1 cellular context compared by ENCODE assay signal in the genomic region with DNA sequence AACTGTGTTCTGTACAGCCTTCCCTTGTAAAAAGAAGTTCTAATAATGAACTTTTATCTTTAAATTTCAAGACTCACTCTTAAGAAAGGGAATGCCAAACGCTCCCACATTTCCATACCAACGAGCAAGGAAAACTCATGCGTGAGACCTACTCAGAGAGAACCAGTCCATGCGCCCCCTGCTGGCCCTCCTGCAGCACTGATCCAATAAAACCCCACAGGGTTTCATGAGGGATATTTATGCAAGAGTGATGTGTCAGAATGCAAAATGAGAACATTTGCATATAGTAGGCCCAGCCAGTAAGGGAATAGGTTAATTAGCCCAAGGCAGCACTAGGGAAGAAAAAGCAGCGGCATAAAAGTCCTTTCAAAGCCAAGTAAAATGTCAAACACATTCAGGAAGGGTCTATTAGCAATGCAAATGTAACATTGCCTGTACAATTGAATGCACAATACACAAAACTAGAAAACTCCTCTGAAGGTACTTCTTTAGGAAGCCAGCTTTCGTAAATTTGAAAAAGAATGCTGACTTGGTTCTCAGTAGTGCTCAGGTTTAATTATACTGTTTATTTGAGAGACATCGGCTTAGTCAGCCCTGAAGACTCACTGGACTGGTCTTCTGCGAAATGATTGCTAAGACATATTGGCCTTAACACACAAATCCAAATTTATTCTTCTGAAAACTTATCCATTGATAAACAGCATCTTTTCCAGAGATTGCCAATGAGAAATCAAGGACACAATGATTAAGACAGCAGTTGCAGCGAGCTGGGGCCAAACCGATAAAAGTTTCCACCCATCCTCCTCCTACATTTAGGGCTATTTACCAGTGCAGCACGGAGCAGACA.
TF ChIP-seq lines count a peak whose summit lies in the region.

No MANE protein-coding gene starts in this region.

TF ChIP-seq in K562, 482 proteins besides CTCF, POLR2A, EP300 and RAD21 (continued from another document and continues in another):
- TF ChIP-seq, protein P1, sequence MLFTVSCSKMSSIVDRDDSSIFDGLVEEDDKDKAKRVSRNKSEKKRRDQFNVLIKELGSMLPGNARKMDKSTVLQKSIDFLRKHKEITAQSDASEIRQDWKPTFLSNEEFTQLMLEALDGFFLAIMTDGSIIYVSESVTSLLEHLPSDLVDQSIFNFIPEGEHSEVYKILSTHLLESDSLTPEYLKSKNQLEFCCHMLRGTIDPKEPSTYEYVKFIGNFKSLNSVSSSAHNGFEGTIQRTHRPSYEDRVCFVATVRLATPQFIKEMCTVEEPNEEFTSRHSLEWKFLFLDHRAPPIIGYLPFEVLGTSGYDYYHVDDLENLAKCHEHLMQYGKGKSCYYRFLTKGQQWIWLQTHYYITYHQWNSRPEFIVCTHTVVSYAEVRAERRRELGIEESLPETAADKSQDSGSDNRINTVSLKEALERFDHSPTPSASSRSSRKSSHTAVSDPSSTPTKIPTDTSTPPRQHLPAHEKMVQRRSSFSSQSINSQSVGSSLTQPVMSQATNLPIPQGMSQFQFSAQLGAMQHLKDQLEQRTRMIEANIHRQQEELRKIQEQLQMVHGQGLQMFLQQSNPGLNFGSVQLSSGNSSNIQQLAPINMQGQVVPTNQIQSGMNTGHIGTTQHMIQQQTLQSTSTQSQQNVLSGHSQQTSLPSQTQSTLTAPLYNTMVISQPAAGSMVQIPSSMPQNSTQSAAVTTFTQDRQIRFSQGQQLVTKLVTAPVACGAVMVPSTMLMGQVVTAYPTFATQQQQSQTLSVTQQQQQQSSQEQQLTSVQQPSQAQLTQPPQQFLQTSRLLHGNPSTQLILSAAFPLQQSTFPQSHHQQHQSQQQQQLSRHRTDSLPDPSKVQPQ (CRISPR knock-in tag; IDR thresholded peaks at IDR 0.05; ENCODE audit: borderline replicate concordance), result no peak
- no peak for TF ChIP-seq PYGO2 (tag; IDR thresholded peaks at IDR 0.05)
- peak; percentile 67; the same call in 1 of the 2 replicates for TF ChIP-seq ZNF766 (CRISPR knock-in tag; conservative IDR thresholded peaks at IDR 0.05)
- TF ChIP-seq MAFG (tag; conservative IDR thresholded peaks at IDR 0.05), result no peak
- TF ChIP-seq RCOR1 (IDR thresholded peaks at IDR 0.05; ENCODE audit: borderline replicate concordance in 1 of 2, low read depth in 2 of 2, low read length in 2 of 2), result 0 out of 4 replicates have a peak, but pooled peaks of 1 of the 2 experiments have one; percentile 50
- TF ChIP-seq, protein P2, sequence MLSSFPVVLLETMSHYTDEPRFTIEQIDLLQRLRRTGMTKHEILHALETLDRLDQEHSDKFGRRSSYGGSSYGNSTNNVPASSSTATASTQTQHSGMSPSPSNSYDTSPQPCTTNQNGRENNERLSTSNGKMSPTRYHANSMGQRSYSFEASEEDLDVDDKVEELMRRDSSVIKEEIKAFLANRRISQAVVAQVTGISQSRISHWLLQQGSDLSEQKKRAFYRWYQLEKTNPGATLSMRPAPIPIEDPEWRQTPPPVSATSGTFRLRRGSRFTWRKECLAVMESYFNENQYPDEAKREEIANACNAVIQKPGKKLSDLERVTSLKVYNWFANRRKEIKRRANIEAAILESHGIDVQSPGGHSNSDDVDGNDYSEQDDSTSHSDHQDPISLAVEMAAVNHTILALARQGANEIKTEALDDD (IDR thresholded peaks at IDR 0.05), result peak; percentile 4; the same call in 1 of the 2 replicates
- no peak for TF ChIP-seq MIER1 (IDR thresholded peaks at IDR 0.05; ENCODE audit: low read depth)
- no peak for TF ChIP-seq TOE1 (IDR thresholded peaks at IDR 0.05; ENCODE audit: borderline replicate concordance)
- TF ChIP-seq TOE1 (CRISPR knock-in tag; IDR thresholded peaks at IDR 0.05; ENCODE audit: borderline replicate concordance, low read depth), result no peak
- no peak for TF ChIP-seq SMARCC2 (IDR thresholded peaks at IDR 0.05; ENCODE audit: low read depth)
- TF ChIP-seq HSF4 (CRISPR knock-in tag; IDR thresholded peaks at IDR 0.05; ENCODE audit: borderline replicate concordance), result no peak
- TF ChIP-seq SRSF7 (optimal IDR thresholded peaks at IDR 0.05; ENCODE audit: low read depth, low read length), result no peak
- no peak for TF ChIP-seq MTA1 (IDR thresholded peaks at IDR 0.05; ENCODE audit: borderline replicate concordance)
- no peak for TF ChIP-seq MCM3 (IDR thresholded peaks at IDR 0.05)
- no peak for TF ChIP-seq ELF4 (CRISPR knock-in tag; IDR thresholded peaks at IDR 0.05)
- TF ChIP-seq, protein P3, sequence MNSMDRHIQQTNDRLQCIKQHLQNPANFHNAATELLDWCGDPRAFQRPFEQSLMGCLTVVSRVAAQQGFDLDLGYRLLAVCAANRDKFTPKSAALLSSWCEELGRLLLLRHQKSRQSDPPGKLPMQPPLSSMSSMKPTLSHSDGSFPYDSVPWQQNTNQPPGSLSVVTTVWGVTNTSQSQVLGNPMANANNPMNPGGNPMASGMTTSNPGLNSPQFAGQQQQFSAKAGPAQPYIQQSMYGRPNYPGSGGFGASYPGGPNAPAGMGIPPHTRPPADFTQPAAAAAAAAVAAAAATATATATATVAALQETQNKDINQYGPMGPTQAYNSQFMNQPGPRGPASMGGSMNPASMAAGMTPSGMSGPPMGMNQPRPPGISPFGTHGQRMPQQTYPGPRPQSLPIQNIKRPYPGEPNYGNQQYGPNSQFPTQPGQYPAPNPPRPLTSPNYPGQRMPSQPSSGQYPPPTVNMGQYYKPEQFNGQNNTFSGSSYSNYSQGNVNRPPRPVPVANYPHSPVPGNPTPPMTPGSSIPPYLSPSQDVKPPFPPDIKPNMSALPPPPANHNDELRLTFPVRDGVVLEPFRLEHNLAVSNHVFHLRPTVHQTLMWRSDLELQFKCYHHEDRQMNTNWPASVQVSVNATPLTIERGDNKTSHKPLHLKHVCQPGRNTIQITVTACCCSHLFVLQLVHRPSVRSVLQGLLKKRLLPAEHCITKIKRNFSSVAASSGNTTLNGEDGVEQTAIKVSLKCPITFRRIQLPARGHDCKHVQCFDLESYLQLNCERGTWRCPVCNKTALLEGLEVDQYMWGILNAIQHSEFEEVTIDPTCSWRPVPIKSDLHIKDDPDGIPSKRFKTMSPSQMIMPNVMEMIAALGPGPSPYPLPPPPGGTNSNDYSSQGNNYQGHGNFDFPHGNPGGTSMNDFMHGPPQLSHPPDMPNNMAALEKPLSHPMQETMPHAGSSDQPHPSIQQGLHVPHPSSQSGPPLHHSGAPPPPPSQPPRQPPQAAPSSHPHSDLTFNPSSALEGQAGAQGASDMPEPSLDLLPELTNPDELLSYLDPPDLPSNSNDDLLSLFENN (IDR thresholded peaks at IDR 0.05; ENCODE audit: low read depth in 2 of 2, low read length in 2 of 2), result no peak
- peak; percentile 63; the same call in 1 of the 2 replicates for TF ChIP-seq ZNF384 (IDR thresholded peaks at IDR 0.05; ENCODE audit: low read depth, low read length)
- TF ChIP-seq BHLHE40 (IDR thresholded peaks at IDR 0.05; ENCODE audit: low read length), result 0 out of 2 replicates have a peak, but pooled peaks have one; percentile 13
- 0 out of 2 replicates have a peak, but pooled peaks have one; percentile 42 for TF ChIP-seq NFATC3 (IDR thresholded peaks at IDR 0.05)
- TF ChIP-seq ZFP30 (CRISPR knock-in tag; IDR thresholded peaks at IDR 0.05; ENCODE audit: borderline replicate concordance), result no peak
- peak; percentile 59; the same call in 1 of the 2 replicates for TF ChIP-seq RB1 (IDR thresholded peaks at IDR 0.05; ENCODE audit: low read depth)
- TF ChIP-seq MAFK (IDR thresholded peaks at IDR 0.05; ENCODE audit: low read length), result 0 out of 2 replicates have a peak, but pooled peaks have one; percentile 11
- TF ChIP-seq, protein P4, sequence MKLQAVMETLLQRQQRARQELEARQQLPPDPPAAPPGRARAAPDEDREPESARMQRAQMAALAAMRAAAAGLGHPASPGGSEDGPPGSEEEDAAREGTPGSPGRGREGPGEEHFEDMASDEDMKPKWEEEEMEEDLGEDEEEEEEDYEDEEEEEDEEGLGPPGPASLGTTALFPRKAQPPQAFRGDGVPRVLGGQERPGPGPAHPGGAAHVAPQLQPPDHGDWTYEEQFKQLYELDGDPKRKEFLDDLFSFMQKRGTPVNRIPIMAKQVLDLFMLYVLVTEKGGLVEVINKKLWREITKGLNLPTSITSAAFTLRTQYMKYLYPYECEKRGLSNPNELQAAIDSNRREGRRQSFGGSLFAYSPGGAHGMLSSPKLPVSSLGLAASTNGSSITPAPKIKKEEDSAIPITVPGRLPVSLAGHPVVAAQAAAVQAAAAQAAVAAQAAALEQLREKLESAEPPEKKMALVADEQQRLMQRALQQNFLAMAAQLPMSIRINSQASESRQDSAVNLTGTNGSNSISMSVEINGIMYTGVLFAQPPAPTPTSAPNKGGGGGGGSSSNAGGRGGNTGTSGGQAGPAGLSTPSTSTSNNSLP (IDR thresholded peaks at IDR 0.05; ENCODE audit: borderline replicate concordance, low read depth, low read length), result 0 out of 2 replicates have a peak, but pooled peaks have one; percentile 56
- TF ChIP-seq SRSF1 (IDR thresholded peaks at IDR 0.05; ENCODE audit: low read depth, low read length), result no peak
- TF ChIP-seq TEAD1 (CRISPR knock-in tag; IDR thresholded peaks at IDR 0.05), result 0 out of 4 replicates have a peak, but pooled peaks of 1 of the 2 experiments have one; percentile 6
- TF ChIP-seq, protein P5, sequence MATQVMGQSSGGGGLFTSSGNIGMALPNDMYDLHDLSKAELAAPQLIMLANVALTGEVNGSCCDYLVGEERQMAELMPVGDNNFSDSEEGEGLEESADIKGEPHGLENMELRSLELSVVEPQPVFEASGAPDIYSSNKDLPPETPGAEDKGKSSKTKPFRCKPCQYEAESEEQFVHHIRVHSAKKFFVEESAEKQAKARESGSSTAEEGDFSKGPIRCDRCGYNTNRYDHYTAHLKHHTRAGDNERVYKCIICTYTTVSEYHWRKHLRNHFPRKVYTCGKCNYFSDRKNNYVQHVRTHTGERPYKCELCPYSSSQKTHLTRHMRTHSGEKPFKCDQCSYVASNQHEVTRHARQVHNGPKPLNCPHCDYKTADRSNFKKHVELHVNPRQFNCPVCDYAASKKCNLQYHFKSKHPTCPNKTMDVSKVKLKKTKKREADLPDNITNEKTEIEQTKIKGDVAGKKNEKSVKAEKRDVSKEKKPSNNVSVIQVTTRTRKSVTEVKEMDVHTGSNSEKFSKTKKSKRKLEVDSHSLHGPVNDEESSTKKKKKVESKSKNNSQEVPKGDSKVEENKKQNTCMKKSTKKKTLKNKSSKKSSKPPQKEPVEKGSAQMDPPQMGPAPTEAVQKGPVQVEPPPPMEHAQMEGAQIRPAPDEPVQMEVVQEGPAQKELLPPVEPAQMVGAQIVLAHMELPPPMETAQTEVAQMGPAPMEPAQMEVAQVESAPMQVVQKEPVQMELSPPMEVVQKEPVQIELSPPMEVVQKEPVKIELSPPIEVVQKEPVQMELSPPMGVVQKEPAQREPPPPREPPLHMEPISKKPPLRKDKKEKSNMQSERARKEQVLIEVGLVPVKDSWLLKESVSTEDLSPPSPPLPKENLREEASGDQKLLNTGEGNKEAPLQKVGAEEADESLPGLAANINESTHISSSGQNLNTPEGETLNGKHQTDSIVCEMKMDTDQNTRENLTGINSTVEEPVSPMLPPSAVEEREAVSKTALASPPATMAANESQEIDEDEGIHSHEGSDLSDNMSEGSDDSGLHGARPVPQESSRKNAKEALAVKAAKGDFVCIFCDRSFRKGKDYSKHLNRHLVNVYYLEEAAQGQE (CRISPR knock-in tag; IDR thresholded peaks at IDR 0.05; ENCODE audit: low read depth), result no peak
- 0 out of 2 replicates have a peak, but pooled peaks have one; percentile 10 for TF ChIP-seq ATF7 (IDR thresholded peaks at IDR 0.05)
- TF ChIP-seq RBM17 (IDR thresholded peaks at IDR 0.05; ENCODE audit: borderline replicate concordance, low read depth, low read length), result no peak
- TF ChIP-seq, protein P6, sequence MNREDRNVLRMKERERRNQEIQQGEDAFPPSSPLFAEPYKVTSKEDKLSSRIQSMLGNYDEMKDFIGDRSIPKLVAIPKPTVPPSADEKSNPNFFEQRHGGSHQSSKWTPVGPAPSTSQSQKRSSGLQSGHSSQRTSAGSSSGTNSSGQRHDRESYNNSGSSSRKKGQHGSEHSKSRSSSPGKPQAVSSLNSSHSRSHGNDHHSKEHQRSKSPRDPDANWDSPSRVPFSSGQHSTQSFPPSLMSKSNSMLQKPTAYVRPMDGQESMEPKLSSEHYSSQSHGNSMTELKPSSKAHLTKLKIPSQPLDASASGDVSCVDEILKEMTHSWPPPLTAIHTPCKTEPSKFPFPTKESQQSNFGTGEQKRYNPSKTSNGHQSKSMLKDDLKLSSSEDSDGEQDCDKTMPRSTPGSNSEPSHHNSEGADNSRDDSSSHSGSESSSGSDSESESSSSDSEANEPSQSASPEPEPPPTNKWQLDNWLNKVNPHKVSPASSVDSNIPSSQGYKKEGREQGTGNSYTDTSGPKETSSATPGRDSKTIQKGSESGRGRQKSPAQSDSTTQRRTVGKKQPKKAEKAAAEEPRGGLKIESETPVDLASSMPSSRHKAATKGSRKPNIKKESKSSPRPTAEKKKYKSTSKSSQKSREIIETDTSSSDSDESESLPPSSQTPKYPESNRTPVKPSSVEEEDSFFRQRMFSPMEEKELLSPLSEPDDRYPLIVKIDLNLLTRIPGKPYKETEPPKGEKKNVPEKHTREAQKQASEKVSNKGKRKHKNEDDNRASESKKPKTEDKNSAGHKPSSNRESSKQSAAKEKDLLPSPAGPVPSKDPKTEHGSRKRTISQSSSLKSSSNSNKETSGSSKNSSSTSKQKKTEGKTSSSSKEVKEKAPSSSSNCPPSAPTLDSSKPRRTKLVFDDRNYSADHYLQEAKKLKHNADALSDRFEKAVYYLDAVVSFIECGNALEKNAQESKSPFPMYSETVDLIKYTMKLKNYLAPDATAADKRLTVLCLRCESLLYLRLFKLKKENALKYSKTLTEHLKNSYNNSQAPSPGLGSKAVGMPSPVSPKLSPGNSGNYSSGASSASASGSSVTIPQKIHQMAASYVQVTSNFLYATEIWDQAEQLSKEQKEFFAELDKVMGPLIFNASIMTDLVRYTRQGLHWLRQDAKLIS (CRISPR knock-in tag; IDR thresholded peaks at IDR 0.05), result no peak
- peak; percentile 58 for TF ChIP-seq KLF16 (IDR thresholded peaks at IDR 0.05)
- TF ChIP-seq ZNF347 (CRISPR knock-in tag; IDR thresholded peaks at IDR 0.05; ENCODE audit: low read depth), result no peak
- no peak for TF ChIP-seq ZNF263 (CRISPR knock-in tag; IDR thresholded peaks at IDR 0.05; ENCODE audit: borderline replicate concordance)
- peak; percentile 42; the same call in 1 of the 2 replicates for TF ChIP-seq GABPB1 (CRISPR knock-in tag; IDR thresholded peaks at IDR 0.05)
- no peak for TF ChIP-seq NR4A1 (CRISPR knock-in tag; IDR thresholded peaks at IDR 0.05)
- no peak for TF ChIP-seq NR4A1 (tag; IDR thresholded peaks at IDR 0.05)
- TF ChIP-seq, protein P7, sequence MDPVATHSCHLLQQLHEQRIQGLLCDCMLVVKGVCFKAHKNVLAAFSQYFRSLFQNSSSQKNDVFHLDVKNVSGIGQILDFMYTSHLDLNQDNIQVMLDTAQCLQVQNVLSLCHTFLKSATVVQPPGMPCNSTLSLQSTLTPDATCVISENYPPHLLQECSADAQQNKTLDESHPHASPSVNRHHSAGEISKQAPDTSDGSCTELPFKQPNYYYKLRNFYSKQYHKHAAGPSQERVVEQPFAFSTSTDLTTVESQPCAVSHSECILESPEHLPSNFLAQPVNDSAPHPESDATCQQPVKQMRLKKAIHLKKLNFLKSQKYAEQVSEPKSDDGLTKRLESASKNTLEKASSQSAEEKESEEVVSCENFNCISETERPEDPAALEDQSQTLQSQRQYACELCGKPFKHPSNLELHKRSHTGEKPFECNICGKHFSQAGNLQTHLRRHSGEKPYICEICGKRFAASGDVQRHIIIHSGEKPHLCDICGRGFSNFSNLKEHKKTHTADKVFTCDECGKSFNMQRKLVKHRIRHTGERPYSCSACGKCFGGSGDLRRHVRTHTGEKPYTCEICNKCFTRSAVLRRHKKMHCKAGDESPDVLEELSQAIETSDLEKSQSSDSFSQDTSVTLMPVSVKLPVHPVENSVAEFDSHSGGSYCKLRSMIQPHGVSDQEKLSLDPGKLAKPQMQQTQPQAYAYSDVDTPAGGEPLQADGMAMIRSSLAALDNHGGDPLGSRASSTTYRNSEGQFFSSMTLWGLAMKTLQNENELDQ (CRISPR knock-in tag; IDR thresholded peaks at IDR 0.05; ENCODE audit: borderline replicate concordance), result no peak
- TF ChIP-seq NFYB (IDR thresholded peaks at IDR 0.05; ENCODE audit: extremely low read depth, insufficient read length), result no peak
